In the genomic region with DNA sequence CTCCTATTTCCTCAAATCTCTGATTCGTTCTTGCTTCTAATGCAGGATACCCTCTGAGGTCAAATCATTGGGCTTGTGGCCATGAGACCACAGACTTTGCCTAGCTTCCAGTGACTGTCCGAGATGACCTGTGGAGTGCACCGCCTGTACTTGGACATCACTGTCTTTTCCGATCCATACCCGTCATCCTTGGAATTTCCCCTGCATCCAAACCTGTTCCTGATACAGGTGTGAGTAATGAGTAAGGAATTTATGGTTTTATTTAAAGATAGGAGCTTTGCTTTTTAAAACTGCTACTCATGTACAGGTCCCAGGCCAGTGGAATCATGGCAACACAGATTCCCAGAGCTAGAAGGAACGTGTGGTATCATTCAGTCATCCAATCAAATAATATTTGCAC, we compare ENCODE assay signal across 9 cellular contexts. TPM values are rescaled to one million over a fixed set of nuclear protein-coding genes. Genes with fewer than 3 reads are reported as not detected.
"Had no signal": no experiment of that assay in that cellular context is flagged by ENCODE, and none has a peak within 500 bp of the region (broad histone marks: within the 10 kb centered on the region; RNA-seq: fewer than 3 reads in every experiment).

No MANE protein-coding gene starts in this region.

RNA-seq across cellular contexts. Expression of a gene that starts 35.6 kb away (rescaled TPM):
- total RNA-seq: activated CD8-positive, alpha-beta memory T cell treated with anti-CD3 and anti-CD28 coated beads for 36 hours; activated CD8-positive, alpha-beta T cell treated with anti-CD3 and anti-CD28 coated beads for 36 hours; activated naive CD8-positive, alpha-beta T cell treated with anti-CD3 and anti-CD28 coated beads for 36 hours; activated T-cell treated with anti-CD3 and anti-CD28 coated beads, Interleukin-2, amount 50 U/mL, for 72 hours; activated T-helper 17 cell treated with anti-CD3 and anti-CD28 coated beads, Interleukin-2, amount 50 U/mL, for 72 hours; NCI-H460; SJCRH30; T-helper 1 cell treated with Interleukin-12 subunit alpha and Interleukin-12 subunit beta and Interleukin-4 antibody, amounts not matched to agents 30 ng/mL and 1 ng/mL, for 36 hours; T-helper 2 cell treated with Interferon-gamma antibody and Interleukin-4, amounts not matched to agents 100 ng/mL and 5 ng/mL, for 36 hours had no signal
